Comparison of ENCODE assay signal across 9 cellular contexts in genomic region chr22:47198801-47199251, GRCh38.
"Had no signal": no experiment of that assay in that cellular context is flagged by ENCODE, and none has a peak within 500 bp of the region (broad histone marks: within the 10 kb centered on the region; RNA-seq: fewer than 3 reads in every experiment).

No MANE protein-coding gene starts in this region.

- H3K9me3 Mint-ChIP-seq: activated naive CD4-positive, alpha-beta T cell treated with anti-CD3 and anti-CD28 coated beads, Interleukin-2, amount 10 ng/mL, durations not matched to agents 7 days and 5 days; stimulated activated naive B cell treated with anti-CD40 and anti-IgM and Interleukin-4, amounts not matched to agents 10 μg/mL and 1 μg/mL and 100 μg/mL, for 72 hours had no signal

- H3K36me3 ChIP-seq: pancreas, SJCRH30, upper lobe of left lung had no signal

- H3K27ac Mint-ChIP-seq: activated naive CD4-positive, alpha-beta T cell treated with anti-CD3 and anti-CD28 coated beads, Interleukin-2, amount 10 ng/mL, durations not matched to agents 7 days and 5 days; stimulated activated naive B cell treated with anti-CD40 and anti-IgM and Interleukin-4, amounts not matched to agents 10 μg/mL and 1 μg/mL and 100 μg/mL, for 72 hours had no signal

- H3K27me3 ChIP-seq: pancreas, SJCRH30, upper lobe of left lung had no signal

- H3K4me3 ChIP-seq: pancreas, SJCRH30, upper lobe of left lung had no signal

- H3K27me3 Mint-ChIP-seq: activated naive CD4-positive, alpha-beta T cell treated with anti-CD3 and anti-CD28 coated beads, Interleukin-2, amount 10 ng/mL, durations not matched to agents 7 days and 5 days had no signal

- H3K27ac ChIP-seq: pancreas, SJCRH30, upper lobe of left lung had no signal

- H3K9me3 ChIP-seq: pancreas, SJCRH30, upper lobe of left lung had no signal

- H3K4me1 Mint-ChIP-seq: activated naive CD4-positive, alpha-beta T cell treated with anti-CD3 and anti-CD28 coated beads, Interleukin-2, amount 10 ng/mL, durations not matched to agents 7 days and 5 days had no signal

- H3K4me1 ChIP-seq: SJCRH30, upper lobe of left lung had no signal

- ATAC-seq: left cardiac atrium; pancreas; stimulated activated naive B cell treated with anti-CD40 and anti-IgM and Interleukin-4, amounts not matched to agents 10 μg/mL and 1 μg/mL and 100 μg/mL, for 72 hours had no signal

- H3K4me3 Mint-ChIP-seq: activated naive CD4-positive, alpha-beta T cell treated with anti-CD3 and anti-CD28 coated beads, Interleukin-2, amount 10 ng/mL, durations not matched to agents 7 days and 5 days; stimulated activated naive B cell treated with anti-CD40 and anti-IgM and Interleukin-4, amounts not matched to agents 10 μg/mL and 1 μg/mL and 100 μg/mL, for 72 hours had no signal

- DNase-seq: activated naive CD4-positive, alpha-beta T cell treated with anti-CD3 and anti-CD28 coated beads, Interleukin-2, amount 10 ng/mL, durations not matched to agents 7 days and 5 days; hypothalamus; left cardiac atrium; SJCRH30; stimulated activated naive B cell treated with anti-CD40 and anti-IgM and Interleukin-4, amounts not matched to agents 10 μg/mL and 1 μg/mL and 100 μg/mL, for 72 hours; substantia nigra; T-helper 9 cell had no signal

- H3K36me3 Mint-ChIP-seq: activated naive CD4-positive, alpha-beta T cell treated with anti-CD3 and anti-CD28 coated beads, Interleukin-2, amount 10 ng/mL, durations not matched to agents 7 days and 5 days; stimulated activated naive B cell treated with anti-CD40 and anti-IgM and Interleukin-4, amounts not matched to agents 10 μg/mL and 1 μg/mL and 100 μg/mL, for 72 hours had no signal
